19 cellular contexts compared by ENCODE assay signal in the genomic region with DNA sequence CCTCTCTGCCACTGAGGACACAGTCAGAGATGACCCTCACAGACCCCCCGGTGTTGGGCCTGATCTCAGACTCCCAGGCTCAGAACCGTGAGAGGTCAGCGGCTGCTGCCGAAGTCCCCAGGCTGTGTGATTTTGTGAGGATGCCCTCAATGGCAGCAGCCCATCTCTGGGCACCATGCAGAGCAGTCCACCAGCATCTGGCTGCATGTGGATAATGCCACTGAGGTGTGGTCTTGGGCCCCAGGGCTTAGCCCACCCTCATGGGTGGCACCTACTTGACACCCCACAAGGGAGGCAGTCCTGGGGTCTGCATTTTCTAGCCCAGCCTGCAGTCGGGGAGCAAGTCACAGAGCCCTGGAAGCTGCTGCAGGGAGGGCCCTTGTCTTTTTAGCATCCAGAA. TPM values are rescaled to one million over a fixed set of nuclear protein-coding genes. Genes with fewer than 3 reads are reported as not detected.
DNase-seq lines count a peak whose midpoint lies in the region; ATAC-seq and TF ChIP-seq lines count a peak whose summit lies in the region.
"Had no signal": no experiment of that assay in that cellular context is flagged by ENCODE, and none has a peak within 500 bp of the region (broad histone marks: within the 10 kb centered on the region; RNA-seq: fewer than 3 reads in every experiment).

No MANE protein-coding gene starts in this region.

- ATAC-seq in right cardiac atrium (no peak), HG03108 (IDR thresholded peaks at IDR 0.05; ENCODE audit: unreplicated experiment) (no peak)
- ATAC-seq: GM12878, HepG2 had no signal

- H3K4me1 ChIP-seq in right cardiac atrium (ENCODE audit: control insufficient read depth, insufficient read depth, low read length) (no peaks in the 10 kb centered on the region), osteoblast (ENCODE audit: insufficient read depth, low read length) (no peaks in the 10 kb centered on the region), transverse colon (peaks cover 0 to 11% (median 2%) of the 10 kb centered on the region in 4 donors)
- H3K4me1 ChIP-seq: Caco-2 had no signal

- H3K4me3 ChIP-seq in right cardiac atrium (ENCODE audit: low read length) (no peak overlapping the region), osteoblast (ENCODE audit: insufficient read depth, low read length) (no peak overlapping the region), transverse colon (no peak overlapping the region)
- H3K4me3 ChIP-seq: GM12878 had no signal

- H3K4me2 ChIP-seq in osteoblast (ENCODE audit: insufficient read depth, low read length): no peak overlapping the region

- 70% methylated on average over 5 of the region's 5 CpGs for WGBS in right cardiac atrium
- 79% methylated on average over 5 of the region's 5 CpGs; no CpG with 5 or more reads in 1 of the 2 donors for WGBS in transverse colon (ENCODE audit: low coverage in 1 of 2), 2 donors

- no peak for TF ChIP-seq EP300 in transverse colon (IDR thresholded peaks at IDR 0.05; ENCODE audit: low read depth)

- H3K9me3 ChIP-seq in right cardiac atrium (ENCODE audit: control insufficient read depth, low read length) (no peaks in the 10 kb centered on the region), osteoblast (ENCODE audit: low read depth, low read length) (no peaks in the 10 kb centered on the region), transverse colon (no peaks in the 10 kb centered on the region)
- H3K9me3 ChIP-seq: Caco-2 had no signal

- no peaks in the 10 kb centered on the region for H3K36me3 ChIP-seq in osteoblast (ENCODE audit: insufficient read depth, low read length)
- no peaks in the 10 kb centered on the region for H3K36me3 ChIP-seq in transverse colon

- TF ChIP-seq POLR2A in transverse colon (IDR thresholded peaks at IDR 0.05): no peak

- H3K79me2 ChIP-seq in osteoblast (ENCODE audit: insufficient read depth, low read length): no peaks in the 10 kb centered on the region

- intact Hi-C loops in cardiac septum (cut with DNase I) (no loop called here), right cardiac atrium (cut with DNase I) (no loop called here), transverse colon (cut with DNase I; ENCODE audit: low total_unique reads) (no loop called here)

- H4K20me1 ChIP-seq in osteoblast (ENCODE audit: insufficient read depth, low read length): no peaks in the 10 kb centered on the region

- in situ Hi-C loops in transverse colon (cut with MboI; ENCODE audit: low pct_ligation_motif_present in 1 of 4, low pct_unique_long_range_greater_than_20kb in 1 of 4, low sequenced_read_pairs in 3 of 4): loop anchor here in 3 of 4 donors (25.0 kb wide), 2 partner anchors 397 to 422 kb away; no protein-coding TSS in a partner anchor
- in situ Hi-C loops in G401 (cut with HindIII; ENCODE audit: low sequenced_read_pairs): no loop called here

- H3K27ac ChIP-seq in right cardiac atrium (ENCODE audit: low read length) (no peak overlapping the region), osteoblast (ENCODE audit: low read depth, low read length) (no peak overlapping the region), transverse colon (no peak overlapping the region)
- H3K27ac ChIP-seq: C4-2B had no signal

- H2AFZ ChIP-seq in osteoblast (ENCODE audit: low read length): no peak overlapping the region

- DNase-seq in cardiac septum (ENCODE audit: low spot score): peak; percentile 4
- DNase-seq in right cardiac atrium: no peak
- DNase-seq in mesenteric fat pad (ENCODE audit: low spot score): peak; percentile 81
- DNase-seq in osteoblast (ENCODE audit: insufficient read length, low spot score, missing footprints): peak; percentile 53
- DNase-seq in transverse colon: peak; percentile 2
- no peak for DNase-seq in T-helper 9 cell
- no peak for DNase-seq in G401 (ENCODE audit: low spot score)
- DNase-seq: ACHN; AML-193; Caco-2; CD4-positive, alpha-beta T cell; GOT3; H9 had no signal

- TF ChIP-seq CTCF in osteoblast (IDR thresholded peaks at IDR 0.05; ENCODE audit: extremely low read depth, low read depth, low read length) (no peak), transverse colon (IDR thresholded peaks at IDR 0.05) (no peak)

- H3K27me3 ChIP-seq in right cardiac atrium (ENCODE audit: control insufficient read depth, insufficient read depth): no peaks in the 10 kb centered on the region
- no peaks in the 10 kb centered on the region for H3K27me3 ChIP-seq in osteoblast (ENCODE audit: insufficient read depth, low read length)
- peaks cover 56% of the 10 kb centered on the region for H3K27me3 ChIP-seq in transverse colon

RNA-seq across cellular contexts. Expression of a gene that starts 5.5 kb away (rescaled TPM):
- total RNA-seq in cardiac septum (not detected), right cardiac atrium (not detected), mesenteric fat pad (not detected), osteoblast (not detected in 2 replicates), transverse colon (not detected)
- not detected for polyA plus RNA-seq in right cardiac atrium
- total RNA-seq in G401 (2014; rRNA removed; shearing (Covaris generic)): not detected in 2 replicates
- total RNA-seq: Caco-2; CD4-positive, alpha-beta T cell; GM12878; H9; HepG2 had no signal
- polyA plus RNA-seq: BJ, GM12878, HepG2, IgD-negative memory B cell had no signal

RNA-seq across cellular contexts. Expression of a gene that starts 53.3 kb away (rescaled TPM):
- 12.9 TPM for total RNA-seq in cardiac septum
- total RNA-seq in right cardiac atrium: 1 to 10 TPM; 1.1 to 2.9 (median 1.8) TPM
- polyA plus RNA-seq in right cardiac atrium: 1.9 TPM
- total RNA-seq in mesenteric fat pad: 3.9 TPM
- total RNA-seq in osteoblast: 6.5 and 8.3 TPM in 2 replicates
- total RNA-seq in transverse colon: under 1 TPM in 2 of 4 donors, not detected in 2; 0.41 to 0.95 TPM
- total RNA-seq in G401 (2014; rRNA removed; shearing (Covaris generic)): 2.8 and 5.0 TPM in 2 replicates
- total RNA-seq: CD4-positive, alpha-beta T cell had no signal
- polyA plus RNA-seq: GM12878, IgD-negative memory B cell had no signal

Comparison
In these comparisons a context has a peak if more than half of its experiments do, and no peak if none do; other contexts are left out.
1. DNase-seq: peak in cardiac septum (single experiment), mesenteric fat pad (single experiment), osteoblast (single experiment) and transverse colon (single experiment); none in right cardiac atrium (0 of 3), T-helper 9 cell (single experiment) and G401 (single experiment).